In genomic region chr17:50184057-50184456, GRCh38 we compare ENCODE assay signal across 8 cellular contexts. TPM values are rescaled to one million over a fixed set of nuclear protein-coding genes. Genes with fewer than 3 reads are reported as not detected.
DNase-seq lines count a peak whose midpoint lies in the region; ATAC-seq, FAIRE-seq and TF ChIP-seq lines count a peak whose summit lies in the region.

No MANE protein-coding gene starts in this region.

- H3K9me3 ChIP-seq in BLaER1 = no peaks in the 10 kb centered on the region
- H3K9me3 ChIP-seq in GM12878 (replicated peaks; ENCODE audit: control insufficient read depth, insufficient read depth, low read length) = no peaks in the 10 kb centered on the region
- no peaks in the 10 kb centered on the region for H3K9me3 ChIP-seq in Caco-2

- H3K36me3 Mint-ChIP-seq in Caco-2 (ENCODE audit: insufficient read depth, unreplicated experiment) = no peaks in the 10 kb centered on the region

- TF ChIP-seq CTCF in GM12878 (IDR thresholded peaks at IDR 0.05 in 2 of 3, conservative IDR thresholded peaks at IDR 0.05 in 1 of 3; ENCODE audit: control insufficient read depth in 2 of 3, extremely low read depth in 1 of 3, insufficient read depth in 1 of 3, low read depth in 3 of 3, low read length in 3 of 3) (0 out of 6 replicates have a peak, but pooled peaks of 1 of the 3 experiments have one; percentile 11), Caco-2 (IDR thresholded peaks at IDR 0.05; ENCODE audit: insufficient read depth in 1 of 2, low read depth in 1 of 2, low read length in 1 of 2, severe bottlenecking in 1 of 2, unreplicated experiment in 1 of 2) (no peak)

- H3K27me3 Mint-ChIP-seq in Caco-2 (ENCODE audit: insufficient read depth, unreplicated experiment) = no peaks in the 10 kb centered on the region

- POLR2A ChIA-PET in GM12878 (lab: Charles Lee) = no interaction called here
- POLR2A ChIA-PET in Caco-2 (lab: Charles Lee) = no interaction called here

- H3K4me2 ChIP-seq in BLaER1 (peak overlapping the region; percentile 92), GM12878 (ENCODE audit: control insufficient read depth, insufficient read depth) (peak overlapping the region; percentile 94)

- DNase-seq in Kasumi-1 (lab: John Stamatoyannopoulos, UW) = peak; percentile 35 to 42
- no peak for DNase-seq in GM12878 (ENCODE audit: low read depth, low spot score)
- peak; percentile 36 for DNase-seq in myocyte (ENCODE audit: low read depth)
- no peak for DNase-seq in Caco-2
- DNase-seq in NCI-H2196 (lab: John Stamatoyannopoulos, UW; ENCODE audit: unreplicated experiment) = no peak
- DNase-seq in GOT3 (lab: John Stamatoyannopoulos, UW) = no peak

- H3K27ac Mint-ChIP-seq in Caco-2 (ENCODE audit: unreplicated experiment) = no peak overlapping the region

- CTCF ChIA-PET in GM12878 (lab: Yijun Ruan, JAX) (no interaction called here), Caco-2 (lab: Charles Lee) (interaction anchor here (0.6 to 0.7 kb wide), 3 partner anchors 114 to 303 kb away, joined by 3 to 7 read pairs (median 4); no protein-coding TSS in a partner anchor)

- H3K4me1 ChIP-seq in BLaER1 = peaks cover 71% of the 10 kb centered on the region
- H3K4me1 ChIP-seq in GM12878 (ENCODE audit: control insufficient read depth, insufficient read depth, low read length) = peaks cover 23% of the 10 kb centered on the region
- H3K4me1 ChIP-seq in Caco-2 = peaks cover 6% of the 10 kb centered on the region; the same call in 1 of the 2 replicates

- H2AFZ ChIP-seq in GM12878 (ENCODE audit: control insufficient read depth, low read depth, low read length) = no peak overlapping the region

- no peaks in the 10 kb centered on the region for H3K79me2 ChIP-seq in GM12878 (ENCODE audit: control insufficient read depth, insufficient read depth, low read length)

- intact Hi-C loops in GM12878 (cut with micrococcal nuclease; ENCODE audit: unreplicated experiment) (no loop called here), Caco-2 (cut with micrococcal nuclease; ENCODE audit: unreplicated experiment) (no loop called here)

- no peak for TF ChIP-seq POLR2A in GM12878 (IDR thresholded peaks at IDR 0.05; ENCODE audit: low read depth, low read length)

- peak overlapping the region; percentile 75 for H3K27ac ChIP-seq in BLaER1
- no peak overlapping the region for H3K27ac ChIP-seq in GM12878 (ENCODE audit: control insufficient read depth, insufficient read depth)

- 13% methylated on average over 5 of the region's 8 CpGs for WGBS in GM12878 (ENCODE audit: insufficient coverage, insufficient replicate concordance, low lambda C conversion rate, missing lambda C conversion rate)

- peaks cover 6% of the 10 kb centered on the region for H3K4me1 Mint-ChIP-seq in Caco-2 (ENCODE audit: low read depth, unreplicated experiment)

- H3K9ac ChIP-seq in BLaER1 (peak overlapping the region; percentile 55; the same call in 1 of the 2 replicates), GM12878 (ENCODE audit: control insufficient read depth, insufficient read depth, low read length) (no peak overlapping the region)

- H3K36me3 ChIP-seq in BLaER1 (no peaks in the 10 kb centered on the region; the same call in 1 of the 2 replicates), GM12878 (ENCODE audit: control insufficient read depth in 2 of 2, insufficient read depth in 2 of 2, low read length in 1 of 2) (peaks cover 0 to 6% of the 10 kb centered on the region in 2 experiments; a peak in 2 of 4 replicates), Caco-2 (ENCODE audit: control insufficient read depth, insufficient read depth, low read length) (no peaks in the 10 kb centered on the region)

- no peak for FAIRE-seq in GM12878 (lab: Jason Lieb, UNC)

- RAD21 ChIA-PET in GM12878 (lab: Charles Lee; ENCODE audit: unreplicated experiment) = interaction anchor here (2.2 kb wide), 1 partner anchor 14 kb away, joined by 7 read pairs; no protein-coding TSS in a partner anchor

- H3K4me3 ChIP-seq in BLaER1 (peak overlapping the region; percentile 47), GM12878 (peak overlapping the region; percentile 33; the same call in 1 of the 2 replicates), Caco-2 (ENCODE audit: low read depth, low read length) (no peak overlapping the region)

- in situ Hi-C loops in GM12878 (cut with MboI) = no loop called here

- ATAC-seq in GM12878 (peak; percentile 56), HG03457 (IDR thresholded peaks at IDR 0.05; ENCODE audit: unreplicated experiment) (no peak)

- TF ChIP-seq RAD21 in GM12878 (IDR thresholded peaks at IDR 0.05; ENCODE audit: insufficient read depth, low read depth, low read length) = no peak

- TF ChIP-seq EP300 in GM12878 (IDR thresholded peaks at IDR 0.05; ENCODE audit: borderline replicate concordance in 1 of 2, control insufficient read depth in 1 of 2, low read depth in 2 of 2, low read length in 2 of 2) = no peak

- no peaks in the 10 kb centered on the region for H4K20me1 ChIP-seq in BLaER1
- H4K20me1 ChIP-seq in GM12878 (ENCODE audit: control insufficient read depth, insufficient read depth) = no peaks in the 10 kb centered on the region

- H3K27me3 ChIP-seq in BLaER1 (no peaks in the 10 kb centered on the region), GM12878 (replicated peaks in 1 of 2; ENCODE audit: control insufficient read depth in 2 of 2, insufficient read depth in 2 of 2, low read length in 1 of 2) (no peaks in the 10 kb centered on the region), Caco-2 (replicated peaks; ENCODE audit: control insufficient read depth, insufficient read depth, low read length) (no peaks in the 10 kb centered on the region)

- BruUV-seq in GM12878 (replicated peaks; lab: Mats Ljungman, UMichigan) (no TSS peak), Caco-2 (replicated peaks; lab: Mats Ljungman, UMichigan) (no TSS peak)

- no peak overlapping the region for H3K4me3 Mint-ChIP-seq in Caco-2 (ENCODE audit: unreplicated experiment)

- SMC1A ChIA-PET in GM12878 (lab: Charles Lee; ENCODE audit: uncharacterized antibody, unreplicated experiment) = no interaction called here

- no peaks in the 10 kb centered on the region for H3K9me3 Mint-ChIP-seq in Caco-2 (ENCODE audit: unreplicated experiment)

RNA-seq across cellular contexts. Expression of gene COL1A1, which starts 17.4 kb away (rescaled TPM):
- total RNA-seq in GM12878 (2013; cell fraction: nucleolus; rRNA removed) = 43.7 and 49.7 TPM in 2 replicates
- total RNA-seq in GM12878 (2014; rRNA removed) (0.79 and 1.1 TPM in 2 replicates), GM12878 (2014; rRNA removed; fragmentation: Illumina TruSeq; extraction: Trizol) (0.55 and 1.2 TPM in 2 replicates), GM12878 (2021) (6.1 and 7.7 TPM in 2 replicates), myocyte (604 and 719 TPM in 2 replicates), Caco-2 (2022) (23.4 and 27.3 TPM in 2 replicates)
- 1.5 TPM for polyA plus RNA-seq in GM12878 (2011; ENCODE audit: low read depth)
- polyA plus RNA-seq in GM12878 (2011; rRNA removed) (1.9 and 2.9 TPM in 2 replicates), GM12878 (2014; fragmentation: Illumina TruSeq; extraction: Trizol) (0.54 and 1.9 TPM in 2 replicates), GM12878 (2014; fragmentation: Nextera tagmentation; extraction: Ambion mirVana) (under 1 TPM; 0.18 to 0.32 TPM), GM12878 (2014; rRNA removed) (3.5 and 3.9 TPM in 2 replicates), GM12878 (2016; fragmentation: Nextera tagmentation; extraction: Ambion mirVana) (1 to 10 TPM; 2.7 to 4.3 TPM)
- polyA plus RNA-seq in GM12878 (2011; cell fraction: cytosol; rRNA removed) = 2.8 TPM in 2 replicates
- 67.6 and 84.9 TPM in 2 replicates for polyA plus RNA-seq in GM12878 (2011; cell fraction: nucleus; rRNA removed)
- polyA plus RNA-seq in GM12878 (2012) = 2.7 and 4.3 TPM in 2 replicates
- 4.6 and 8.9 TPM in 2 replicates for polyA minus RNA-seq in GM12878 (2011; rRNA and poly(A)+ RNA removed)
- polyA minus RNA-seq in GM12878 (2011; cell fraction: cytosol; rRNA and poly(A)+ RNA removed) = 2.3 and 2.5 TPM in 2 replicates
- 24.8 and 32.3 TPM in 2 replicates for polyA minus RNA-seq in GM12878 (2011; cell fraction: nucleus; rRNA and poly(A)+ RNA removed)
- polyA plus RNA-seq in myocyte (2012) = 15,153 TPM

RNA-seq across cellular contexts. Expression of gene SGCA, which starts 18.3 kb away (rescaled TPM):
- total RNA-seq in GM12878 (2013; cell fraction: nucleolus; rRNA removed) = 1.9 and 2.9 TPM in 2 replicates
- total RNA-seq in GM12878 (2014; rRNA removed) (0.11 and 0.68 TPM in 2 replicates), GM12878 (2014; rRNA removed; fragmentation: Illumina TruSeq; extraction: Trizol) (0.27 TPM in 1 of 2 replicates, not detected in the other), GM12878 (2021) (0.51 and 0.56 TPM in 2 replicates), myocyte (428 and 447 TPM in 2 replicates), Caco-2 (2022) (not detected in 2 replicates)
- polyA plus RNA-seq in GM12878 (2011; ENCODE audit: low read depth) = 0.52 TPM
- polyA plus RNA-seq in GM12878 (2011; rRNA removed) (0.24 and 0.81 TPM in 2 replicates), GM12878 (2014; fragmentation: Illumina TruSeq; extraction: Trizol) (0.24 TPM in 1 of 2 replicates, not detected in the other), GM12878 (2014; fragmentation: Nextera tagmentation; extraction: Ambion mirVana) (under 1 TPM in 1 of 2 experiments, not detected in 1; 0.13 TPM), GM12878 (2014; rRNA removed) (0.25 and 2.2 TPM in 2 replicates), GM12878 (2016; fragmentation: Nextera tagmentation; extraction: Ambion mirVana) (under 1 TPM in 1 of 2 experiments, not detected in 1; 0.50 TPM)
- 0.54 and 1.2 TPM in 2 replicates for polyA plus RNA-seq in GM12878 (2011; cell fraction: cytosol; rRNA removed)
- polyA plus RNA-seq in GM12878 (2011; cell fraction: nucleus; rRNA removed) = 3.6 and 4.5 TPM in 2 replicates
- polyA plus RNA-seq in GM12878 (2012) = 1.2 and 1.9 TPM in 2 replicates
- 0.29 and 1.1 TPM in 2 replicates for polyA minus RNA-seq in GM12878 (2011; rRNA and poly(A)+ RNA removed)
- not detected in 2 replicates for polyA minus RNA-seq in GM12878 (2011; cell fraction: cytosol; rRNA and poly(A)+ RNA removed)
- 0.36 TPM in 1 of 2 replicates, not detected in the other for polyA minus RNA-seq in GM12878 (2011; cell fraction: nucleus; rRNA and poly(A)+ RNA removed)
- 303 TPM for polyA plus RNA-seq in myocyte (2012)

RNA-seq across cellular contexts. Expression of gene PPP1R9B, which starts 33.6 kb away (rescaled TPM):
- 55.7 and 68.4 TPM in 2 replicates for total RNA-seq in GM12878 (2013; cell fraction: nucleolus; rRNA removed)
- total RNA-seq in GM12878 (2014; rRNA removed) = 59.9 and 62.9 TPM in 2 replicates
- total RNA-seq in GM12878 (2014; rRNA removed; fragmentation: Illumina TruSeq; extraction: Trizol) = 35.9 and 39.6 TPM in 2 replicates
- total RNA-seq in GM12878 (2021) = 103 and 107 TPM in 2 replicates
- 21.7 TPM for polyA plus RNA-seq in GM12878 (2011; ENCODE audit: low read depth)
- polyA plus RNA-seq in GM12878 (2011; rRNA removed) = 30.2 and 44.4 TPM in 2 replicates
- polyA plus RNA-seq in GM12878 (2011; cell fraction: cytosol; rRNA removed) = 39.3 and 43.6 TPM in 2 replicates
- 75.0 and 144 TPM in 2 replicates for polyA plus RNA-seq in GM12878 (2011; cell fraction: nucleus; rRNA removed)
- 54.8 and 64.1 TPM in 2 replicates for polyA plus RNA-seq in GM12878 (2012)
- polyA plus RNA-seq in GM12878 (2014; fragmentation: Illumina TruSeq; extraction: Trizol) = 17.9 and 35.4 TPM in 2 replicates
- polyA plus RNA-seq in GM12878 (2014; fragmentation: Nextera tagmentation; extraction: Ambion mirVana) = under 1 TPM; 0.20 to 0.45 TPM
- polyA plus RNA-seq in GM12878 (2014; rRNA removed) = 52.0 and 58.7 TPM in 2 replicates
- 1 to 10 TPM; 1.8 to 2.3 TPM for polyA plus RNA-seq in GM12878 (2016; fragmentation: Nextera tagmentation; extraction: Ambion mirVana)
- polyA minus RNA-seq in GM12878 (2011; rRNA and poly(A)+ RNA removed) = 38.4 and 59.7 TPM in 2 replicates
- 36.3 and 36.8 TPM in 2 replicates for polyA minus RNA-seq in GM12878 (2011; cell fraction: cytosol; rRNA and poly(A)+ RNA removed)
- 12.3 and 46.2 TPM in 2 replicates for polyA minus RNA-seq in GM12878 (2011; cell fraction: nucleus; rRNA and poly(A)+ RNA removed)
- total RNA-seq in myocyte = 40.5 and 44.2 TPM in 2 replicates
- 43.6 TPM for polyA plus RNA-seq in myocyte (2012)
- total RNA-seq in Caco-2 (2022) = 74.8 and 76.2 TPM in 2 replicates

RNA-seq across cellular contexts. Expression of gene SAMD14, which starts 54.1 kb away (rescaled TPM):
- 2.6 and 4.3 TPM in 2 replicates for total RNA-seq in GM12878 (2013; cell fraction: nucleolus; rRNA removed)
- total RNA-seq in GM12878 (2014; rRNA removed) (0.17 and 0.22 TPM in 2 replicates), GM12878 (2014; rRNA removed; fragmentation: Illumina TruSeq; extraction: Trizol) (0.22 and 0.74 TPM in 2 replicates), GM12878 (2021) (1.3 and 1.7 TPM in 2 replicates), myocyte (0.24 and 0.47 TPM in 2 replicates), Caco-2 (2022) (2.2 and 3.4 TPM in 2 replicates)
- 0.58 TPM for polyA plus RNA-seq in GM12878 (2011; ENCODE audit: low read depth)
- polyA plus RNA-seq in GM12878 (2011; rRNA removed) (0.32 and 1.3 TPM in 2 replicates), GM12878 (2014; fragmentation: Illumina TruSeq; extraction: Trizol) (0.19 and 0.25 TPM in 2 replicates), GM12878 (2014; fragmentation: Nextera tagmentation; extraction: Ambion mirVana) (not detected), GM12878 (2014; rRNA removed) (0.51 and 1.4 TPM in 2 replicates), GM12878 (2016; fragmentation: Nextera tagmentation; extraction: Ambion mirVana) (under 1 TPM in 1 of 2 experiments, not detected in 1; 0.06 TPM)
- 0.51 and 1.2 TPM in 2 replicates for polyA plus RNA-seq in GM12878 (2011; cell fraction: cytosol; rRNA removed)
- polyA plus RNA-seq in GM12878 (2011; cell fraction: nucleus; rRNA removed) = 8.0 and 8.3 TPM in 2 replicates
- polyA plus RNA-seq in GM12878 (2012) = 0.45 and 0.66 TPM in 2 replicates
- 0.59 and 2.0 TPM in 2 replicates for polyA minus RNA-seq in GM12878 (2011; rRNA and poly(A)+ RNA removed)
- 0.73 TPM in 1 of 2 replicates, not detected in the other for polyA minus RNA-seq in GM12878 (2011; cell fraction: cytosol; rRNA and poly(A)+ RNA removed)
- polyA minus RNA-seq in GM12878 (2011; cell fraction: nucleus; rRNA and poly(A)+ RNA removed) = 1.1 and 1.8 TPM in 2 replicates
- polyA plus RNA-seq in myocyte (2012) = 3.6 TPM

Comparison
In these comparisons a context has a peak if more than half of its experiments do, and no peak if none do; other contexts are left out.
1. DNase-seq: peak in Kasumi-1 (2 of 2) and myocyte (single experiment); none in GM12878 (single experiment), Caco-2 (0 of 2), NCI-H2196 (single experiment) and GOT3 (single experiment).
2. RNA of gene COL1A1, which starts 17.4 kb away (total RNA-seq): 604 to 719 TPM in myocyte; 23.4 to 27.3 TPM in Caco-2 and 0.55 to 49.7 TPM in GM12878; every median in the first group is over 10 times any median in the second.
3. RNA of gene SGCA, which starts 18.3 kb away (total RNA-seq): 428 to 447 TPM in myocyte; 0.11 to 2.9 TPM in GM12878 and not detected in Caco-2; every median in the first group is over 100 times any median in the second.